9 cellular contexts compared by ENCODE assay signal in genomic region chr21:34808569-34809204, GRCh38.
DNase-seq lines count a peak whose midpoint lies in the region; ATAC-seq and TF ChIP-seq lines count a peak whose summit lies in the region.
"Had no signal": no experiment of that assay in that cellular context is flagged by ENCODE, and none has a peak within 500 bp of the region (broad histone marks: within the 10 kb centered on the region; RNA-seq: fewer than 3 reads in every experiment).

No MANE protein-coding gene starts in this region.

- POLR2A ChIA-PET in activated CD8-positive, alpha-beta T cell treated with anti-CD3 and anti-CD28 coated beads for 36 hours (lab: Charles Lee) = interaction anchor here (0.6 to 2.0 kb wide), 3 partner anchors 79 to 818 kb away, joined by 3 to 9 read pairs (median 3); no protein-coding TSS in a partner anchor

- H3K36me3 ChIP-seq in thoracic aorta = no peaks in the 10 kb centered on the region

- peaks cover 5% of the 10 kb centered on the region for H3K9me3 Mint-ChIP-seq in activated CD8-positive, alpha-beta memory T cell treated with anti-CD3 and anti-CD28 coated beads, Interleukin-2, amount 10 ng/mL, durations not matched to agents 7 days and 5 days (ENCODE audit: low read depth)
- no peaks in the 10 kb centered on the region for H3K9me3 Mint-ChIP-seq in activated CD8-positive, alpha-beta T cell treated with anti-CD3 and anti-CD28 coated beads for 36 hours

- CTCF ChIA-PET in activated CD8-positive, alpha-beta memory T cell treated with anti-CD3 and anti-CD28 coated beads, Interleukin-2, amount 10 ng/mL, durations not matched to agents 7 days and 5 days (lab: Charles Lee) = interaction anchor here (1.2 to 2.4 kb wide), 4 partner anchors 37 to 715 kb away, joined by 3 to 16 read pairs (median 4); no protein-coding TSS in a partner anchor
- CTCF ChIA-PET in activated CD8-positive, alpha-beta T cell treated with anti-CD3 and anti-CD28 coated beads for 36 hours (lab: Charles Lee) = interaction anchor here (1.7 to 1.9 kb wide), 2 partner anchors 81 to 116 kb away, joined by 5 to 6 read pairs; no protein-coding TSS in a partner anchor

- H3K4me3 Mint-ChIP-seq in activated CD8-positive, alpha-beta memory T cell treated with anti-CD3 and anti-CD28 coated beads, Interleukin-2, amount 10 ng/mL, durations not matched to agents 7 days and 5 days = no peak overlapping the region
- H3K4me3 Mint-ChIP-seq in activated CD8-positive, alpha-beta T cell treated with anti-CD3 and anti-CD28 coated beads for 36 hours = peak overlapping the region; percentile 22

- H3K4me1 ChIP-seq in foreskin keratinocyte (peaks cover 40% of the 10 kb centered on the region), thoracic aorta (ENCODE audit: control insufficient read depth in 1 of 2, low read depth in 2 of 2) (peaks cover 7 to 14% of the 10 kb centered on the region in 2 donors)

- H3K27me3 Mint-ChIP-seq in activated CD8-positive, alpha-beta memory T cell treated with anti-CD3 and anti-CD28 coated beads, Interleukin-2, amount 10 ng/mL, durations not matched to agents 7 days and 5 days = no peaks in the 10 kb centered on the region
- no peaks in the 10 kb centered on the region for H3K27me3 Mint-ChIP-seq in activated CD8-positive, alpha-beta T cell treated with anti-CD3 and anti-CD28 coated beads for 36 hours

- TF ChIP-seq CTCF in activated CD8-positive, alpha-beta T cell treated with anti-CD3 and anti-CD28 coated beads for 36 hours (IDR thresholded peaks at IDR 0.05) = no peak
- TF ChIP-seq CTCF in foreskin keratinocyte (conservative IDR thresholded peaks at IDR 0.05) (no peak), thoracic aorta (IDR thresholded peaks at IDR 0.05) (no peak)

- H3K27ac Mint-ChIP-seq in activated CD8-positive, alpha-beta memory T cell treated with anti-CD3 and anti-CD28 coated beads, Interleukin-2, amount 10 ng/mL, durations not matched to agents 7 days and 5 days = peak overlapping the region; percentile 84
- H3K27ac Mint-ChIP-seq in activated CD8-positive, alpha-beta T cell treated with anti-CD3 and anti-CD28 coated beads for 36 hours = peak overlapping the region; percentile 88

- intact Hi-C loops in activated CD8-positive, alpha-beta T cell treated with anti-CD3 and anti-CD28 coated beads for 36 hours (cut with micrococcal nuclease) = loop anchor here (5.0 to 10.0 kb wide), 3 partner anchors 34 to 236 kb away; partner anchors contain the start of gene RUNX1

- H3K27me3 ChIP-seq in foreskin keratinocyte (no peaks in the 10 kb centered on the region), thoracic aorta (replicated peaks; ENCODE audit: insufficient read depth) (no peaks in the 10 kb centered on the region)

- peaks cover 67% of the 10 kb centered on the region for H3K4me1 Mint-ChIP-seq in activated CD8-positive, alpha-beta memory T cell treated with anti-CD3 and anti-CD28 coated beads, Interleukin-2, amount 10 ng/mL, durations not matched to agents 7 days and 5 days
- peaks cover 83% of the 10 kb centered on the region for H3K4me1 Mint-ChIP-seq in activated CD8-positive, alpha-beta T cell treated with anti-CD3 and anti-CD28 coated beads for 36 hours (ENCODE audit: low read depth)

- peak; percentile 2 for ATAC-seq in activated CD8-positive, alpha-beta memory T cell treated with anti-CD3 and anti-CD28 coated beads, Interleukin-2, amount 10 ng/mL, durations not matched to agents 7 days and 5 days
- ATAC-seq in activated CD8-positive, alpha-beta T cell treated with anti-CD3 and anti-CD28 coated beads for 36 hours = no peak
- ATAC-seq in foreskin keratinocyte = no peak
- ATAC-seq in thoracic aorta (ENCODE audit: insufficient number of reproducible peaks, low FRiP score, low read depth) = no peak
- no peak for ATAC-seq in HG03439 (IDR thresholded peaks at IDR 0.05; ENCODE audit: unreplicated experiment)
- no peak for ATAC-seq in GM21447 (IDR thresholded peaks at IDR 0.05; ENCODE audit: unreplicated experiment)
- ATAC-seq in HG03045 (IDR thresholded peaks at IDR 0.05; ENCODE audit: unreplicated experiment) = no peak

- no peaks in the 10 kb centered on the region for H3K9me3 ChIP-seq in thoracic aorta

- peaks cover 30% of the 10 kb centered on the region for H3K36me3 Mint-ChIP-seq in activated CD8-positive, alpha-beta memory T cell treated with anti-CD3 and anti-CD28 coated beads, Interleukin-2, amount 10 ng/mL, durations not matched to agents 7 days and 5 days
- peaks cover 39% of the 10 kb centered on the region for H3K36me3 Mint-ChIP-seq in activated CD8-positive, alpha-beta T cell treated with anti-CD3 and anti-CD28 coated beads for 36 hours (ENCODE audit: low read depth)

- no peak overlapping the region for H3K4me3 ChIP-seq in thoracic aorta

- DNase-seq in activated CD8-positive, alpha-beta memory T cell treated with anti-CD3 and anti-CD28 coated beads, Interleukin-2, amount 10 ng/mL, durations not matched to agents 7 days and 5 days = no peak
- no peak for DNase-seq in activated CD8-positive, alpha-beta memory T cell treated with anti-CD3 and anti-CD28 coated beads, Interleukin-2, amount 50 U/mL, for 4 hours
- DNase-seq in activated CD8-positive, alpha-beta T cell treated with anti-CD3 and anti-CD28 coated beads for 36 hours = no peak
- DNase-seq in foreskin keratinocyte = peak; percentile 56 to 70
- DNase-seq in thoracic aorta (ENCODE audit: low spot score) = no peak

- H3K27ac ChIP-seq in foreskin keratinocyte (peak overlapping the region; percentile 98), thoracic aorta (peak overlapping the region; percentile 57 to 83)
- H3K27ac ChIP-seq: C4-2B had no signal

Comparison
In these comparisons a context has a peak if more than half of its experiments do, and no peak if none do; other contexts are left out.
1. DNase-seq: peak in foreskin keratinocyte (2 of 2); none in activated CD8-positive, alpha-beta memory T cell treated with anti-CD3 and anti-CD28 coated beads, Interleukin-2, amount 10 ng/mL, durations not matched to agents 7 days and 5 days (single experiment), activated CD8-positive, alpha-beta memory T cell treated with anti-CD3 and anti-CD28 coated beads, Interleukin-2, amount 50 U/mL, for 4 hours (single experiment), activated CD8-positive, alpha-beta T cell treated with anti-CD3 and anti-CD28 coated beads for 36 hours (single experiment) and thoracic aorta (single experiment).